Comparison of ENCODE assay signal across 27 cellular contexts in the genomic region with DNA sequence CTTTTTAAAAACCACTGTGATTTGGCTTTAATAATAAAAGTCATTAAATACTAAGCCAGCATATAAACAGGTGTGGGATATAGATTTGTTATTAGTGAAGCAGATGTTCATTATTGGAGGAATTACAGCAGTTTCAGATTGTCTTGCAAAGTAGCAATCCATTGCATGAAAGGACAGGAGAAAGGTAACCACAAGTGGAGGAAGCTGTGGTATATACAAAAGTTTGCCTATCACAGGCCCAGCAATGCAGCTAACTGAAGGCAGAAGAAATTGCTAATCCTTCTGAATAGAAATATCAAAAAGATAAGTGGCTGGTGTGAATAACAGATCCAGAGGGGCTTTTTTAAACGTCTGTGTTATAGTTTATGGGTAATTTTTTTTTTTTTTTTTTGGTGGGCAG.
"Had no signal": no experiment of that assay in that cellular context is flagged by ENCODE, and none has a peak within 500 bp of the region (broad histone marks: within the 10 kb centered on the region; RNA-seq: fewer than 3 reads in every experiment).

No MANE protein-coding gene starts in this region.

- H3K27ac ChIP-seq: breast epithelium, coronary artery, SK-N-MC had no signal

- H3K27me3 ChIP-seq: breast epithelium, MG63 had no signal

- H3K36me3 ChIP-seq: breast epithelium, MG63 had no signal

- H3K4me3 ChIP-seq: breast epithelium, coronary artery, MG63, SK-N-MC had no signal

- ATAC-seq: activated CD8-positive, alpha-beta memory T cell treated with anti-CD3 and anti-CD28 coated beads, Interleukin-2, amount 10 ng/mL, durations not matched to agents 7 days and 5 days; Panc1; Right ventricle myocardium inferior; WTC11 had no signal

- H3K4me1 ChIP-seq: breast epithelium had no signal

- DNase-seq: activated CD4-positive, alpha-beta T cell treated with anti-CD3 and anti-CD28 coated beads for 48 hours; activated CD4-positive, alpha-beta T cell treated with anti-CD3 and anti-CD28 coated beads, Interleukin-2, amount 50 U/mL, for 4 hours; activated CD4-positive, CD25-positive, alpha-beta regulatory T cell treated with anti-CD3 and anti-CD28 coated beads, Interleukin-2, amount 50 U/mL, for 72 hours; activated CD8-positive, alpha-beta memory T cell treated with anti-CD3 and anti-CD28 coated beads, Interleukin-2, amount 10 ng/mL, durations not matched to agents 7 days and 5 days; activated effector memory CD4-positive, alpha-beta T cell treated with Interleukin-2 at 50 U/mL for 16 hours; activated naive CD4-positive, alpha-beta T cell; activated T-cell treated with anti-CD3 and anti-CD28 coated beads, Interleukin-2, amount 50 U/mL, for 24 hours; aorta; caudate nucleus; KBM-7; MG63; NCI-H1092; NCI-H1417; NCI-H1694 treated with DMSO at 0.1 percent for 48 hours; NCI-H2029 treated with DMSO at 0.1 percent for 48 hours; NCI-H345; NCI-H510A; NCI-H526 treated with DMSO at 0.1 percent for 48 hours; NCI-H82; NK-92 treated with Interleukin-12 subunit alpha and Interleukin-12 subunit beta, amount 100 ng/mL, for 24 hours; RPMI8226 had no signal

- H3K9me3 ChIP-seq: breast epithelium, MG63 had no signal
